In genomic region chr17:43369986-43370385, GRCh38 we compare ENCODE assay signal across 10 cellular contexts. TPM values are rescaled to one million over a fixed set of nuclear protein-coding genes. Genes with fewer than 3 reads are reported as not detected.
DNase-seq lines count a peak whose midpoint lies in the region; ATAC-seq, FAIRE-seq and TF ChIP-seq lines count a peak whose summit lies in the region.
"Had no signal": no experiment of that assay in that cellular context is flagged by ENCODE, and none has a peak within 500 bp of the region (broad histone marks: within the 10 kb centered on the region; RNA-seq: fewer than 3 reads in every experiment).

No MANE protein-coding gene starts in this region.

- SMC1A ChIA-PET in GM12878 (lab: Charles Lee; ENCODE audit: uncharacterized antibody, unreplicated experiment): interaction anchor here (1.3 to 3.3 kb wide), 4 partner anchors 18 to 114 kb away, joined by 4 to 20 read pairs (median 5); partner anchors contain the start of gene DHX8

- TF ChIP-seq EP300 in GM12878 (IDR thresholded peaks at IDR 0.05; ENCODE audit: borderline replicate concordance in 1 of 2, control insufficient read depth in 1 of 2, low read depth in 2 of 2, low read length in 2 of 2) (no peak), transverse colon (IDR thresholded peaks at IDR 0.05; ENCODE audit: low read depth) (no peak)

- H3K4me1 Mint-ChIP-seq in activated T-cell treated with anti-CD3 and anti-CD28 coated beads, Interleukin-2, amount 50 U/mL, for 72 hours (ENCODE audit: low read depth): peaks cover 54% of the 10 kb centered on the region
- H3K4me1 Mint-ChIP-seq in mesothelial cell of epicardium: peaks cover 35% of the 10 kb centered on the region

- peak overlapping the region; percentile 99 for H3K27ac ChIP-seq in GM12878 (ENCODE audit: control insufficient read depth, insufficient read depth)
- peak overlapping the region; percentile 98 to 100 (median 100) for H3K27ac ChIP-seq in transverse colon

- peaks cover 52% of the 10 kb centered on the region for H3K4me1 ChIP-seq in GM12878 (ENCODE audit: control insufficient read depth, insufficient read depth, low read length)
- H3K4me1 ChIP-seq in transverse colon: peaks cover 13 to 29% (median 23%) of the 10 kb centered on the region in 4 donors

- no peaks in the 10 kb centered on the region for H3K36me3 ChIP-seq in GM12878 (ENCODE audit: control insufficient read depth in 2 of 2, insufficient read depth in 2 of 2, low read length in 1 of 2)
- no peaks in the 10 kb centered on the region for H3K36me3 ChIP-seq in transverse colon
- H3K36me3 ChIP-seq: BE2C had no signal

- no peak for DNase-seq in activated T-cell treated with anti-CD3 and anti-CD28 coated beads, Interleukin-2, amount 50 U/mL, for 72 hours
- DNase-seq in activated T-cell treated with anti-CD3 and anti-CD28 coated beads for 4 hours: no peak
- DNase-seq in GM12878 (ENCODE audit: low read depth, low spot score): no peak
- no peak for DNase-seq in mesothelial cell of epicardium (ENCODE audit: low spot score in 2 of 2, unreplicated experiment in 2 of 2)
- no peak for DNase-seq in transverse colon
- no peak for DNase-seq in posterior vena cava (ENCODE audit: low spot score)
- no peak for DNase-seq in HT-29 (ENCODE audit: low spot score)
- DNase-seq in NCI-H1092 treated with DMSO at 0.1 percent for 48 hours (lab: John Stamatoyannopoulos, UW): no peak
- DNase-seq: BE2C, NCI-H1930 had no signal

- BruUV-seq in GM12878 (replicated peaks; lab: Mats Ljungman, UMichigan): no TSS peak

- POLR2A ChIA-PET in GM12878 (lab: Charles Lee): interaction anchor here (0.6 to 3.7 kb wide), 4 partner anchors 9 to 366 kb away, joined by 4 to 49 read pairs (median 8); no protein-coding TSS in a partner anchor

- H3K27me3 ChIP-seq in GM12878 (replicated peaks in 1 of 2; ENCODE audit: control insufficient read depth in 2 of 2, insufficient read depth in 2 of 2, low read length in 1 of 2) (no peaks in the 10 kb centered on the region), transverse colon (no peaks in the 10 kb centered on the region)
- H3K27me3 ChIP-seq: BE2C had no signal

- no peaks in the 10 kb centered on the region for H3K36me3 Mint-ChIP-seq in activated T-cell treated with anti-CD3 and anti-CD28 coated beads, Interleukin-2, amount 50 U/mL, for 72 hours (ENCODE audit: insufficient read depth in 2 of 2)
- no peaks in the 10 kb centered on the region for H3K36me3 Mint-ChIP-seq in mesothelial cell of epicardium

- no peak overlapping the region for H2AFZ ChIP-seq in GM12878 (ENCODE audit: control insufficient read depth, low read depth, low read length)

- H3K27ac Mint-ChIP-seq in activated T-cell treated with anti-CD3 and anti-CD28 coated beads, Interleukin-2, amount 50 U/mL, for 72 hours: peak overlapping the region; percentile 97
- H3K27ac Mint-ChIP-seq in mesothelial cell of epicardium: peak overlapping the region; percentile 100

- H3K9ac ChIP-seq in GM12878 (ENCODE audit: control insufficient read depth, insufficient read depth, low read length): peak overlapping the region; percentile 90

- no peak for ATAC-seq in activated T-cell treated with anti-CD3 and anti-CD28 coated beads, Interleukin-2, amount 50 U/mL, for 72 hours (replicated peaks in 1 of 2)
- ATAC-seq in GM12878: no peak

- CTCF ChIA-PET in GM12878 (lab: Yijun Ruan, JAX): interaction anchor here (1.6 to 4.7 kb wide), 5 partner anchors 17 to 113 kb away, joined by 4 to 52 read pairs (median 25); partner anchors contain the start of gene DHX8

- RAD21 ChIA-PET in GM12878 (lab: Charles Lee; ENCODE audit: unreplicated experiment): interaction anchor here (0.9 to 3.6 kb wide), 4 partner anchors 18 to 114 kb away, joined by 3 to 43 read pairs (median 12); partner anchors contain the start of gene DHX8

- no peak for FAIRE-seq in GM12878 (lab: Jason Lieb, UNC)

- no peaks in the 10 kb centered on the region for H4K20me1 ChIP-seq in GM12878 (ENCODE audit: control insufficient read depth, insufficient read depth)

- no peaks in the 10 kb centered on the region for H3K27me3 Mint-ChIP-seq in activated T-cell treated with anti-CD3 and anti-CD28 coated beads, Interleukin-2, amount 50 U/mL, for 72 hours (ENCODE audit: low read depth)
- H3K27me3 Mint-ChIP-seq in mesothelial cell of epicardium (ENCODE audit: low read depth): no peaks in the 10 kb centered on the region

- H3K79me2 ChIP-seq in GM12878 (ENCODE audit: control insufficient read depth, insufficient read depth, low read length): peaks cover 4% of the 10 kb centered on the region; the same call in 1 of the 2 replicates

- H3K4me3 Mint-ChIP-seq in activated T-cell treated with anti-CD3 and anti-CD28 coated beads, Interleukin-2, amount 50 U/mL, for 72 hours: peak overlapping the region; percentile 79 to 92
- H3K4me3 Mint-ChIP-seq in mesothelial cell of epicardium: peak overlapping the region; percentile 71

- H3K9me3 ChIP-seq in GM12878 (replicated peaks; ENCODE audit: control insufficient read depth, insufficient read depth, low read length) (no peaks in the 10 kb centered on the region), transverse colon (no peaks in the 10 kb centered on the region)
- H3K9me3 ChIP-seq: BE2C had no signal

- H3K4me3 ChIP-seq in GM12878 (peak overlapping the region; percentile 62; the same call in 1 of the 2 replicates), transverse colon (peak overlapping the region in 1 of 4 donors; percentile 72)

- WGBS in GM12878 (ENCODE audit: insufficient coverage, insufficient replicate concordance, low lambda C conversion rate, missing lambda C conversion rate): 79% methylated on average over 5 of the region's 5 CpGs
- 79 to 87% methylated on average over 5 of the region's 5 CpGs for WGBS in transverse colon (ENCODE audit: low coverage in 1 of 2), 2 donors

- H3K4me2 ChIP-seq in GM12878 (ENCODE audit: control insufficient read depth, insufficient read depth): peak overlapping the region; percentile 94

- no peak for TF ChIP-seq RAD21 in GM12878 (IDR thresholded peaks at IDR 0.05; ENCODE audit: insufficient read depth, low read depth, low read length)

- H3K9me3 Mint-ChIP-seq in activated T-cell treated with anti-CD3 and anti-CD28 coated beads, Interleukin-2, amount 50 U/mL, for 72 hours: no peaks in the 10 kb centered on the region
- no peaks in the 10 kb centered on the region for H3K9me3 Mint-ChIP-seq in mesothelial cell of epicardium

- TF ChIP-seq CTCF in GM12878 (IDR thresholded peaks at IDR 0.05 in 2 of 3, conservative IDR thresholded peaks at IDR 0.05 in 1 of 3; ENCODE audit: control insufficient read depth in 2 of 3, extremely low read depth in 1 of 3, insufficient read depth in 1 of 3, low read depth in 3 of 3, low read length in 3 of 3): no peak
- no peak for TF ChIP-seq CTCF in mesothelial cell of epicardium (IDR thresholded peaks at IDR 0.05; ENCODE audit: unreplicated experiment)
- no peak for TF ChIP-seq CTCF in transverse colon (IDR thresholded peaks at IDR 0.05)

- TF ChIP-seq POLR2A in GM12878 (IDR thresholded peaks at IDR 0.05; ENCODE audit: low read depth, low read length) (no peak), transverse colon (IDR thresholded peaks at IDR 0.05) (no peak)

- intact Hi-C loops in GM12878 (cut with micrococcal nuclease; ENCODE audit: unreplicated experiment): no loop called here
- intact Hi-C loops in transverse colon (cut with DNase I; ENCODE audit: low total_unique reads): loop anchor here (2.0 kb wide), 1 partner anchor 19 kb away; no protein-coding TSS in a partner anchor
- intact Hi-C loops in posterior vena cava (cut with DNase I): no loop called here

- in situ Hi-C loops in GM12878 (cut with MboI) (loop anchor here (25.0 kb wide), 1 partner anchor 1683 kb away; the partner anchor contains the start of gene EIF1), transverse colon (cut with MboI; ENCODE audit: low pct_ligation_motif_present in 1 of 4, low pct_unique_long_range_greater_than_20kb in 1 of 4, low sequenced_read_pairs in 3 of 4) (no loop called here)

TF ChIP-seq in GM12878, 131 proteins besides CTCF, POLR2A, EP300 and RAD21:
- TF ChIP-seq LARP7 (IDR thresholded peaks at IDR 0.05): no peak

RNA-seq across cellular contexts. Expression of gene ARL4D, which starts 28.8 kb away (rescaled TPM):
- total RNA-seq in activated T-cell treated with anti-CD3 and anti-CD28 coated beads, Interleukin-2, amount 50 U/mL, for 72 hours: 1 to 10 TPM; 3.2 to 3.6 TPM
- 0.63 and 1.2 TPM in 2 replicates for total RNA-seq in GM12878 (2013; cell fraction: nucleolus; rRNA removed)
- total RNA-seq in GM12878 (2014; rRNA removed) (0.90 and 1.2 TPM in 2 replicates), GM12878 (2014; rRNA removed; fragmentation: Illumina TruSeq; extraction: Trizol) (0.18 and 0.72 TPM in 2 replicates), GM12878 (2021) (1.2 and 1.5 TPM in 2 replicates), mesothelial cell of epicardium (7.9 to 8.6 TPM (median 8.1 TPM) in 3 replicates), transverse colon (10 to 100 TPM in 1 of 4 donors, 1 to 10 TPM in 3; 6.7 to 29.5 (median 8.8) TPM), posterior vena cava (10 to 100 TPM; 16.1 to 24.3 TPM)
- 0.26 TPM for polyA plus RNA-seq in GM12878 (2011; ENCODE audit: low read depth)
- polyA plus RNA-seq in GM12878 (2011; rRNA removed) (0.10 and 0.13 TPM in 2 replicates), GM12878 (2014; fragmentation: Illumina TruSeq; extraction: Trizol) (0.14 and 0.79 TPM in 2 replicates), GM12878 (2014; fragmentation: Nextera tagmentation; extraction: Ambion mirVana) (under 1 TPM; 0.13 to 0.60 TPM), GM12878 (2014; rRNA removed) (1.4 and 1.5 TPM in 2 replicates), GM12878 (2016; fragmentation: Nextera tagmentation; extraction: Ambion mirVana) (under 1 TPM; 0.60 to 0.82 TPM)
- 0.24 and 0.28 TPM in 2 replicates for polyA plus RNA-seq in GM12878 (2011; cell fraction: cytosol; rRNA removed)
- 0.18 and 0.19 TPM in 2 replicates for polyA plus RNA-seq in GM12878 (2011; cell fraction: nucleus; rRNA removed)
- 1.1 TPM in 2 replicates for polyA plus RNA-seq in GM12878 (2012)
- polyA minus RNA-seq in GM12878 (2011; rRNA and poly(A)+ RNA removed): 0.15 and 0.29 TPM in 2 replicates
- 0.52 TPM in 1 of 2 replicates, not detected in the other for polyA minus RNA-seq in GM12878 (2011; cell fraction: cytosol; rRNA and poly(A)+ RNA removed)
- 0.36 and 0.38 TPM in 2 replicates for polyA minus RNA-seq in GM12878 (2011; cell fraction: nucleus; rRNA and poly(A)+ RNA removed)
- 2.6 and 2.8 TPM in 2 replicates for total RNA-seq in HT-29 (2014; rRNA removed; shearing (Covaris generic))
